ENCODE assay signal across 1 cellular context in the genomic region with DNA sequence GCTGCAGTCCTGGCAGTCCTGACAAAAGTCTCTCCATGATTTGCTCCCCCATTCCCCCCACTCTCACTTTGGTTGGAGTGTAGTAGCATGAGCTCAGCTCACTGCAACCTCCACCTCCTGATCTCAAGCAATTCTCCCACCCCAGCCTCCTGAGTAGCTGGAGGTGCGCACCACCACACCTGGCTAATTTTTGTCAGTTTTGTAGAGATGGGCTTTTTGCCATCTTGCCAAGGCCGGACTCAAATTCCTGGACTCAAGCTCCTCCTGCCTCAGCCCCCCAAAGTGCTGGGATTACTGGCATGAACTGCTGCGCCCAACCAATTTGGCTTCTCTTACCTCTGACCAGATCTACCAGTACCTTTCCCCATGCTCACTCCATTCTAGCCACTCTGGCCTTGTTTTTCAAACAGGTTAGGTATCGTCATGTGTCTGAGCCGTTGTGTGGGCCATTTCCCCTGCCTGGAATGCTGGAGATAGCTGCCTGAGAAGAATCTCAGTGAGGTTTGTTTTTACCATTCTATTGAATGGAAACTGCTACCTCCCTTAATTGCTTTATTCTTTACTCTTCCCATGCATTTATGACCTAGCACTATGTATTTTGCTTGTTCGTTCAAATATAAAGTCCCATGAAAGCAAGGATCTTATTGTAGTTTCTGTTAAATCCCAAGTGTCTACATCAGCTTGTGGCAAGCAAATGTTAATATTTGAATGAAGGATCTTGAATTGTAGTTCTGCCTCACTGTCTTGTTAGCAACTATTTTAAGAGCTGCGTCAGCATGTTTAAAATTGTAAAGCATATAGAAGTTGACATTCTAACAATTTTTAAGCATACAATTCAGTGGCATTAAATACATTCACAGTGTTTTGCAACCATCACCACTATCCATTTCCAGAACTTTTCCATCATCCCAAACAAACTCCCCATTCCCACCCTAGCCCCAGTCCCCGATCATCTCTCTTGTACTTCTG.
TF ChIP-seq lines count a peak whose summit lies in the region.

No MANE protein-coding gene starts in this region.

TF ChIP-seq in IMR-90, 13 proteins besides CTCF, POLR2A, EP300 and RAD21:
- TF ChIP-seq MAFK (IDR thresholded peaks at IDR 0.05; ENCODE audit: low read depth, low read length): peak; percentile 24; the same call in 1 of the 2 replicates
- TF ChIP-seq CEBPB (IDR thresholded peaks at IDR 0.05; ENCODE audit: low read depth, low read length): no peak
TF ChIP-seq in IMR-90: peak in this region for 1.
